Comparison of ENCODE assay signal across 8 cellular contexts in genomic region chr4:56387023-56388001, GRCh38. TPM values are rescaled to one million over a fixed set of nuclear protein-coding genes. Genes with fewer than 3 reads are reported as not detected.
DNase-seq lines count a peak whose midpoint lies in the region; ATAC-seq and TF ChIP-seq lines count a peak whose summit lies in the region.

AASDH (minus strand) TSS chr4:56387491; CDS start chr4:56384299, 3,192 bp downstream.

- ATAC-seq in GM18498 (IDR thresholded peaks at IDR 0.05; ENCODE audit: unreplicated experiment) (peak; percentile 96), HG02938 (IDR thresholded peaks at IDR 0.05; ENCODE audit: unreplicated experiment) (peak; percentile 92), right cardiac atrium (peak; percentile 98)

- peak within 1 kb of the TSS; percentile 91 for H3K27ac ChIP-seq in right cardiac atrium (ENCODE audit: low read length)
- peak within 1 kb of the TSS; percentile 95 for H3K27ac ChIP-seq in vagina

- intact Hi-C loops in right cardiac atrium (cut with DNase I) (no loop called here), vagina (cut with DNase I) (loop anchor here (10.0 kb wide), 1 partner anchor 47 kb away; the partner anchor contains the start of genes PAICS and PPAT)

- H3K27me3 ChIP-seq in right cardiac atrium (ENCODE audit: control insufficient read depth, insufficient read depth) = no peaks in the 10 kb centered on the region
- no peaks in the 10 kb centered on the region for H3K27me3 ChIP-seq in vagina

- no peaks in the 10 kb centered on the region for H3K36me3 ChIP-seq in vagina

- H3K9me3 ChIP-seq in right cardiac atrium (ENCODE audit: control insufficient read depth, low read length) (no peaks in the 10 kb centered on the region), vagina (no peaks in the 10 kb centered on the region)

- TF ChIP-seq POLR2A in vagina (IDR thresholded peaks at IDR 0.05) = peak in 1 of 2 donors; percentile 22

- DNase-seq in NCI-H187 (lab: John Stamatoyannopoulos, UW) (peak; percentile 91 to 97), T-helper 2 cell (peak; percentile 81 to 97 (median 92)), anterior cingulate cortex (lab: John Stamatoyannopoulos, UW) (peak; percentile 69 to 95 (median 90)), right cardiac atrium (peak; percentile 92 to 97 (median 97)), pulmonary artery endothelial cell (ENCODE audit: low read depth, low spot score) (peak; percentile 85), vagina (ENCODE audit: extremely low spot score in 2 of 2) (peak in 1 of 2 donors; percentile 95)

- H3K4me3 ChIP-seq in right cardiac atrium (ENCODE audit: low read length) (peak within 1 kb of the TSS; percentile 93), vagina (peak within 1 kb of the TSS; percentile 54 to 74)

- under 1% methylated on average over 57 of the region's 57 CpGs for WGBS in right cardiac atrium

- no peak for TF ChIP-seq CTCF in vagina (IDR thresholded peaks at IDR 0.05)

- H3K4me1 ChIP-seq in right cardiac atrium (ENCODE audit: control insufficient read depth, insufficient read depth, low read length) = peaks cover 2% of the 10 kb centered on the region
- peaks cover 22% of the 10 kb centered on the region for H3K4me1 ChIP-seq in vagina

RNA-seq across cellular contexts. Expression of gene AASDH, which starts in this region (rescaled TPM):
- total RNA-seq in right cardiac atrium (1 to 10 TPM; 8.1 to 9.8 (median 8.5) TPM), pulmonary artery endothelial cell (10.5 and 13.7 TPM in 2 replicates), vagina (6.6 TPM)
- 3.0 TPM for polyA plus RNA-seq in right cardiac atrium
